In the genomic region with DNA sequence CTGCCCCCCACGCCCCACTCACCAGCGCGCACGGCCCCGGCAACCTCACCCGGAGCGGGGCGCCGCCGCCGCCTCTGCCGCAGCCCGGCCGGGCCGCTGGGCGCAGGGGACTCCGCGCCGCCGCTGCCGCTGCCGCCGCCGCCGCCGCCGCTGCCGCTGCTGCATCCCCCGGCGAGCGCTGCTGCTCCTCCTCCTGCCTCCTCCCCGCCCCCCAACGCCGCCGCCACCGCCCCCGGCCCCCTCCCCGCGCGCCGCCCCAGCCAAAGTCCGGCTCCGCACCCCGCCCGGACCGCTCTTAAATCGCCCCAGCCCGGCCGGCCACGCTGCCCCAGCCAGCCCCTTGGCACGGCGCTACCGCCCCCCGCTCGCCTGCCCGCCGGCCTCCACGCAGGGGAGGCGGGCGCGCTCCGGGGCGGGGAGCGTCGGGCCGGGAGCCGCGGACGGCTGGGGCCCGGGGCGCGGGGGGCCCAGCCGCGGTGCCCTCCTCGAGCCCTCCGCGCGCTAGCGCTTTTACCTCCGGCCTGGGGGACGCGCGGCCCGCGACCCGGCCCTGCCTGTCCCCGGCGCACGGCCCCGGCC, we compare ENCODE assay signal across 8 cellular contexts. TPM values are rescaled to one million over a fixed set of nuclear protein-coding genes. Genes with fewer than 3 reads are reported as not detected.
DNase-seq lines count a peak whose midpoint lies in the region; ATAC-seq, FAIRE-seq and TF ChIP-seq lines count a peak whose summit lies in the region.

A gene (minus strand): TSS at position 161 of the 579 bp plus-strand sequence. CDS start 28,118 bp downstream, outside the sequence.

- peak within 1 kb of the TSS in 1 of 2 experiments; percentile 83; a peak in 2 of 4 replicates for H3K27ac ChIP-seq in SK-N-SH (ENCODE audit: low read depth in 2 of 2, low read length in 1 of 2)
- H3K27ac ChIP-seq in right cardiac atrium (ENCODE audit: low read length) = peak within 1 kb of the TSS; percentile 33

- no peaks in the 10 kb centered on the region for H3K9me3 ChIP-seq in SK-N-SH
- no peaks in the 10 kb centered on the region for H3K9me3 ChIP-seq in right cardiac atrium (ENCODE audit: control insufficient read depth, low read length)

- H3K36me3 ChIP-seq in SK-N-SH (replicated peaks in 1 of 2; ENCODE audit: control insufficient read depth in 1 of 2, insufficient read depth in 2 of 2, low read length in 1 of 2) = no peaks in the 10 kb centered on the region

- WGBS in SK-N-SH (ENCODE audit: low lambda C conversion rate) = no CpG with 5 or more reads among the region's 90 CpGs
- 1% methylated on average over 90 of the region's 90 CpGs for WGBS in right cardiac atrium

- no peak for ATAC-seq in SK-N-SH treated with all-trans-retinoic acid at 6 μM for 48 hours
- ATAC-seq in activated naive CD8-positive, alpha-beta T cell treated with anti-CD3 and anti-CD28 coated beads, Interleukin-2, amount 10 ng/mL, durations not matched to agents 7 days and 5 days (ENCODE audit: low read depth) = peak; percentile 48
- ATAC-seq in right cardiac atrium = peak; percentile 18 to 22
- no peak for ATAC-seq in GM21717 (IDR thresholded peaks at IDR 0.05; ENCODE audit: unreplicated experiment)

- peaks cover 13% of the 10 kb centered on the region for H3K4me1 Mint-ChIP-seq in activated naive CD8-positive, alpha-beta T cell treated with anti-CD3 and anti-CD28 coated beads, Interleukin-2, amount 10 ng/mL, durations not matched to agents 7 days and 5 days

- peaks cover 0 to 67% of the 10 kb centered on the region in 2 experiments; a peak in 2 of 4 replicates for H3K4me1 ChIP-seq in SK-N-SH (ENCODE audit: control insufficient read depth in 1 of 2, insufficient read depth in 2 of 2, low read depth in 1 of 2, low read length in 1 of 2)
- H3K4me1 ChIP-seq in right cardiac atrium (ENCODE audit: control insufficient read depth, insufficient read depth, low read length) = peaks cover 5% of the 10 kb centered on the region

- H3K4me3 ChIP-seq in SK-N-SH (ENCODE audit: low read depth in 2 of 2, low read length in 1 of 2) = peak within 1 kb of the TSS; percentile 62 to 63
- peak within 1 kb of the TSS; percentile 82 for H3K4me3 ChIP-seq in right cardiac atrium (ENCODE audit: low read length)

- peaks cover 62% of the 10 kb centered on the region for H3K27me3 Mint-ChIP-seq in activated naive CD8-positive, alpha-beta T cell treated with anti-CD3 and anti-CD28 coated beads, Interleukin-2, amount 10 ng/mL, durations not matched to agents 7 days and 5 days

- H3F3A ChIP-seq in SK-N-SH (replicated peaks; ENCODE audit: insufficient read depth) = peaks cover 9% of the 10 kb centered on the region

- CTCF ChIA-PET in SK-N-SH (lab: Yijun Ruan, JAX) = interaction anchor here (0.7 to 2.7 kb wide), 31 partner anchors 9 to 842 kb away, joined by 3 to 103 read pairs (median 5); no protein-coding TSS in a partner anchor

- H3K4me3 Mint-ChIP-seq in activated naive CD8-positive, alpha-beta T cell treated with anti-CD3 and anti-CD28 coated beads, Interleukin-2, amount 10 ng/mL, durations not matched to agents 7 days and 5 days = peak within 1 kb of the TSS; percentile 77

- H3K27me3 ChIP-seq in SK-N-SH (ENCODE audit: insufficient read depth) (peaks cover 14% of the 10 kb centered on the region; the same call in 1 of the 2 replicates), right cardiac atrium (ENCODE audit: control insufficient read depth, insufficient read depth) (no peaks in the 10 kb centered on the region)

- POLR2A ChIA-PET in SK-N-SH (lab: Yijun Ruan, JAX) = interaction anchor here (1.2 kb wide), 1 partner anchor 834 kb away, joined by 8 read pairs; no protein-coding TSS in a partner anchor
- POLR2A ChIA-PET in activated naive CD8-positive, alpha-beta T cell treated with anti-CD3 and anti-CD28 coated beads, Interleukin-2, amount 10 ng/mL, durations not matched to agents 7 days and 5 days (lab: Charles Lee) = no interaction called here

- no peak for TF ChIP-seq EP300 in SK-N-SH (IDR thresholded peaks at IDR 0.05; ENCODE audit: borderline replicate concordance in 1 of 2, low read depth in 1 of 2, low read length in 1 of 2)

- no peaks in the 10 kb centered on the region for H3K9me2 ChIP-seq in SK-N-SH

- H4K20me1 ChIP-seq in SK-N-SH (ENCODE audit: insufficient read depth) = no peaks in the 10 kb centered on the region

- peak within 1 kb of the TSS; percentile 47 for H2AFZ ChIP-seq in SK-N-SH (ENCODE audit: low read depth)

- no peaks in the 10 kb centered on the region for H3K79me2 ChIP-seq in SK-N-SH (ENCODE audit: insufficient read depth)

- DNase-seq in SK-N-SH (peak; percentile 77), right cardiac atrium (peak; percentile 55 to 82 (median 76)), renal cortical epithelial cell (ENCODE audit: low read depth) (no peak), medulla oblongata (ENCODE audit: extremely low spot score) (no peak), HTR-8/SVneo (ENCODE audit: insufficient read length, low spot score) (no peak)
- DNase-seq in activated naive CD8-positive, alpha-beta T cell treated with anti-CD3 and anti-CD28 coated beads, Interleukin-2, amount 10 ng/mL, durations not matched to agents 7 days and 5 days = peak; percentile 48

- TF ChIP-seq RAD21 in SK-N-SH (IDR thresholded peaks at IDR 0.05; ENCODE audit: low read length) = no peak

- H3K27ac Mint-ChIP-seq in activated naive CD8-positive, alpha-beta T cell treated with anti-CD3 and anti-CD28 coated beads, Interleukin-2, amount 10 ng/mL, durations not matched to agents 7 days and 5 days = peak within 1 kb of the TSS; percentile 49

- no peak for FAIRE-seq in HTR-8/SVneo (lab: Jason Lieb, UNC)

- no peaks in the 10 kb centered on the region for H3K36me3 Mint-ChIP-seq in activated naive CD8-positive, alpha-beta T cell treated with anti-CD3 and anti-CD28 coated beads, Interleukin-2, amount 10 ng/mL, durations not matched to agents 7 days and 5 days

- peak within 1 kb of the TSS; percentile 92 for H3K4me2 ChIP-seq in SK-N-SH

- no peak for TF ChIP-seq CTCF in SK-N-SH (IDR thresholded peaks at IDR 0.05)

- peak within 1 kb of the TSS; percentile 25; the same call in 1 of the 2 replicates for H3K9ac ChIP-seq in SK-N-SH

- intact Hi-C loops in right cardiac atrium (cut with DNase I) = loop anchor here in 2 of 4 donors (5.0 to 10.0 kb wide), 2 partner anchors 111 to 837 kb away; no protein-coding TSS in a partner anchor

- H3K9me3 Mint-ChIP-seq in activated naive CD8-positive, alpha-beta T cell treated with anti-CD3 and anti-CD28 coated beads, Interleukin-2, amount 10 ng/mL, durations not matched to agents 7 days and 5 days = no peaks in the 10 kb centered on the region

TF ChIP-seq in SK-N-SH, 30 proteins besides CTCF, POLR2A, EP300 and RAD21:
- TF ChIP-seq POLR2AphosphoS5 (IDR thresholded peaks at IDR 0.05; ENCODE audit: low read depth, low read length) (no peak), CHD2 (IDR thresholded peaks at IDR 0.05; ENCODE audit: low read length, partially characterized antibody) (no peak), TCF12 (IDR thresholded peaks at IDR 0.05) (no peak), RCOR1 (IDR thresholded peaks at IDR 0.05; ENCODE audit: low read length) (no peak), GATA2 (CRISPR knock-in tag; IDR thresholded peaks at IDR 0.05) (no peak)

TF ChIP-seq in SK-N-SH treated with all-trans-retinoic acid at 6 μM for 48 hours, 23 proteins besides CTCF, POLR2A, EP300 and RAD21 (continues in another document):
- TF ChIP-seq ZC3H10 (CRISPR knock-in tag; IDR thresholded peaks at IDR 0.05) (no peak), PPARA (CRISPR knock-in tag; IDR thresholded peaks at IDR 0.05; ENCODE audit: borderline replicate concordance) (no peak), TCF4 (CRISPR knock-in tag; IDR thresholded peaks at IDR 0.05; ENCODE audit: borderline replicate concordance) (no peak), RARB (CRISPR knock-in tag; IDR thresholded peaks at IDR 0.05) (no peak), GLIS3 (CRISPR knock-in tag; IDR thresholded peaks at IDR 0.05) (no peak), ESRRG (CRISPR knock-in tag; IDR thresholded peaks at IDR 0.05) (no peak), ISL1 (CRISPR knock-in tag; IDR thresholded peaks at IDR 0.05) (no peak)
- TF ChIP-seq, protein P1, sequence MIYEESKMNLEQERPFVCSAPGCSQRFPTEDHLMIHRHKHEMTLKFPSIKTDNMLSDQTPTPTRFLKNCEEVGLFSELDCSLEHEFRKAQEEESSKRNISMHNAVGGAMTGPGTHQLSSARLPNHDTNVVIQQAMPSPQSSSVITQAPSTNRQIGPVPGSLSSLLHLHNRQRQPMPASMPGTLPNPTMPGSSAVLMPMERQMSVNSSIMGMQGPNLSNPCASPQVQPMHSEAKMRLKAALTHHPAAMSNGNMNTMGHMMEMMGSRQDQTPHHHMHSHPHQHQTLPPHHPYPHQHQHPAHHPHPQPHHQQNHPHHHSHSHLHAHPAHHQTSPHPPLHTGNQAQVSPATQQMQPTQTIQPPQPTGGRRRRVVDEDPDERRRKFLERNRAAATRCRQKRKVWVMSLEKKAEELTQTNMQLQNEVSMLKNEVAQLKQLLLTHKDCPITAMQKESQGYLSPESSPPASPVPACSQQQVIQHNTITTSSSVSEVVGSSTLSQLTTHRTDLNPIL (CRISPR knock-in tag; IDR thresholded peaks at IDR 0.05; ENCODE audit: low read depth) = no peak

RNA-seq across cellular contexts. Expression of the gene that starts here (rescaled TPM):
- polyA plus RNA-seq in SK-N-SH (2012; rRNA removed) (11.3 and 20.2 TPM in 2 replicates), right cardiac atrium (25.4 TPM)
- polyA plus RNA-seq in SK-N-SH (2012; cell fraction: cytosol; rRNA removed) = 13.5 and 13.7 TPM in 2 replicates
- 24.2 and 34.3 TPM in 2 replicates for polyA plus RNA-seq in SK-N-SH (2012; cell fraction: nucleus; rRNA removed)
- 1 to 10 TPM in 1 of 2 experiments, under 1 TPM in 1; 0.68 to 1.2 TPM for total RNA-seq in activated naive CD8-positive, alpha-beta T cell treated with anti-CD3 and anti-CD28 coated beads, Interleukin-2, amount 10 ng/mL, durations not matched to agents 7 days and 5 days
- total RNA-seq in right cardiac atrium (10 to 100 TPM; 28.4 to 59.1 (median 48.4) TPM), renal cortical epithelial cell (27.1 and 217 TPM in 2 replicates)

Comparison
In these comparisons a context has a peak if more than half of its experiments do, and no peak if none do; other contexts are left out.
1. RNA of the gene that starts here (total RNA-seq): 27.1 to 217 TPM in renal cortical epithelial cell and 28.4 to 59.1 TPM in right cardiac atrium; 0.68 to 1.2 TPM in activated naive CD8-positive, alpha-beta T cell treated with anti-CD3 and anti-CD28 coated beads, Interleukin-2, amount 10 ng/mL, durations not matched to agents 7 days and 5 days; every median in the first group is over 10 times any median in the second.
2. DNase-seq: peak in SK-N-SH (single experiment), activated naive CD8-positive, alpha-beta T cell treated with anti-CD3 and anti-CD28 coated beads, Interleukin-2, amount 10 ng/mL, durations not matched to agents 7 days and 5 days (single experiment) and right cardiac atrium (3 of 3); none in renal cortical epithelial cell (single experiment), medulla oblongata (single experiment) and HTR-8/SVneo (single experiment).
3. ATAC-seq: peak in activated naive CD8-positive, alpha-beta T cell treated with anti-CD3 and anti-CD28 coated beads, Interleukin-2, amount 10 ng/mL, durations not matched to agents 7 days and 5 days (single experiment) and right cardiac atrium (2 of 2); none in SK-N-SH treated with all-trans-retinoic acid at 6 μM for 48 hours (single experiment) and GM21717 (single experiment).